ENCODE assay signal across 8 cellular contexts in the genomic region with DNA sequence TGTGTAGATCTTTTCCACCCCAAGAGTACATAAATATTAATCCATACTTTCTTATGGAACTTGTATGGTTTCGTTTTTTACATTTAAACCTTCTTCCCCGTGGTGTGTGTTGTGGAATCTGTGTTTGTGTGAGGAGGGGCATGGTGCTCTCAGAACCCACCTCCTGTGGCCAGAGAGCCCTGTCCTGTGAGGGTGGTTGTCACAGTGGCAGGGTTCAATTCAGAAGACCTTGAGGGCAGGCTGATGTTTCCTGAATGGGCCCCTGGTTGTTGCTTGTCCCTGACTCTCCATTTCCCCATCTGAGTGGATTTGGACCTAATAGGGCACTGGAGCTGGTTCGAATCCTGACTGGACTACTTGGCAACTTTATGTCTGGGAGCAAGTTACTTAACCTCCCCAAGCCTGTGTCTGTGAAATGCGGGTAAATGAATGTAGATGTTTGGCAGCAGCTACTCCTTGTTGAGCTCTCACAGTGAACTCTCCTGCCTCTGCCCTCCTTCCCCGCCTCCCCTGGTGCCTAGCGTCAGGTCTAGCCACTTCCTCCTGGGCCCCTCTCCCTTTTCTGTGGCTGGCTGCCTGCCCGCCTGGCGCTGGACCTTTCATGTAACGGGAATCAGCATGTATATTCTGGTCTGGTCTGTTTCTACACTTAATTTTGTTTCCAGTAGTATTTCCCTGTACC. TPM values are rescaled to one million over a fixed set of nuclear protein-coding genes. Genes with fewer than 3 reads are reported as not detected.
DNase-seq lines count a peak whose midpoint lies in the region; ATAC-seq and TF ChIP-seq lines count a peak whose summit lies in the region.

No MANE protein-coding gene starts in this region.

- peaks cover 0 to 3% of the 10 kb centered on the region in 2 donors for H3K36me3 ChIP-seq in esophagus (ENCODE audit: control insufficient read depth in 2 of 2, insufficient read depth in 2 of 2, low read length in 1 of 2)

- DNase-seq in Calu3 (peak; percentile 73), neural crest cell (ENCODE audit: low read depth, low spot score) (no peak), GM10248 (ENCODE audit: extremely low spot score) (no peak)
- DNase-seq in activated CD4-positive, alpha-beta T cell treated with anti-CD3 and anti-CD28 coated beads, Interleukin-2, amount 10 ng/mL, durations not matched to agents 24 days and 14 days: peak; percentile 85

- H3K9me3 ChIP-seq in esophagus (ENCODE audit: control insufficient read depth in 2 of 2, insufficient read depth in 1 of 2, low read depth in 1 of 2, low read length in 1 of 2): no peaks in the 10 kb centered on the region

- no peak for ATAC-seq in HG02981 (IDR thresholded peaks at IDR 0.05; ENCODE audit: unreplicated experiment)
- no peak for ATAC-seq in GM19455 (IDR thresholded peaks at IDR 0.05; ENCODE audit: unreplicated experiment)

- peak overlapping the region in 1 of 2 donors; percentile 41 for H3K4me3 ChIP-seq in esophagus (ENCODE audit: low read depth in 1 of 2, low read length in 2 of 2)

- intact Hi-C loops in Calu3 (cut with micrococcal nuclease; ENCODE audit: unreplicated experiment): loop anchor here (2.0 kb wide), 1 partner anchor 75 kb away; no protein-coding TSS in a partner anchor
- intact Hi-C loops in activated CD4-positive, alpha-beta T cell treated with anti-CD3 and anti-CD28 coated beads, Interleukin-2, amount 10 ng/mL, durations not matched to agents 24 days and 14 days (cut with micrococcal nuclease): loop anchor here (1.0 to 5.0 kb wide), 3 partner anchors 37 to 48 kb away; a partner anchor contains a TSS

- TF ChIP-seq CTCF in Calu3 (IDR thresholded peaks at IDR 0.05; ENCODE audit: unreplicated experiment) (no peak), neural crest cell (conservative IDR thresholded peaks at IDR 0.05) (no peak), GM10248 (IDR thresholded peaks at IDR 0.05; ENCODE audit: control extremely low read depth, extremely low read depth, low read depth, missing control alignments) (no peak)

- BruUV-seq in Calu3 (replicated peaks; lab: Mats Ljungman, UMichigan): no TSS peak

- H3K4me1 ChIP-seq in esophagus (ENCODE audit: control insufficient read depth in 2 of 2, insufficient read depth in 2 of 2, low read length in 1 of 2): peaks cover 2 to 4% of the 10 kb centered on the region in 2 donors

- H3K27me3 ChIP-seq in esophagus (ENCODE audit: control insufficient read depth in 1 of 2, insufficient read depth in 2 of 2, low read length in 2 of 2): no peaks in the 10 kb centered on the region

- H3K9me3 Mint-ChIP-seq in Calu3 (ENCODE audit: low read depth, unreplicated experiment): no peaks in the 10 kb centered on the region
- H3K9me3 Mint-ChIP-seq in IgD-negative memory B cell: no peaks in the 10 kb centered on the region
- no peaks in the 10 kb centered on the region for H3K9me3 Mint-ChIP-seq in activated CD4-positive, alpha-beta T cell treated with anti-CD3 and anti-CD28 coated beads, Interleukin-2, amount 10 ng/mL, durations not matched to agents 24 days and 14 days
- H3K9me3 Mint-ChIP-seq in neural crest cell: no peaks in the 10 kb centered on the region

- H3K27ac Mint-ChIP-seq in Calu3 (ENCODE audit: unreplicated experiment) (peak overlapping the region; percentile 99), IgD-negative memory B cell (peak overlapping the region; percentile 86 to 96 (median 94)), neural crest cell (ENCODE audit: unreplicated experiment) (no peak overlapping the region)
- H3K27ac Mint-ChIP-seq in activated CD4-positive, alpha-beta T cell treated with anti-CD3 and anti-CD28 coated beads, Interleukin-2, amount 10 ng/mL, durations not matched to agents 24 days and 14 days: peak overlapping the region; percentile 100

- H3K4me3 Mint-ChIP-seq in Calu3 (ENCODE audit: low read depth, unreplicated experiment) (peak overlapping the region; percentile 90), IgD-negative memory B cell (peak overlapping the region; percentile 66 to 98 (median 83)), neural crest cell (peak overlapping the region; percentile 14)
- peak overlapping the region; percentile 100 for H3K4me3 Mint-ChIP-seq in activated CD4-positive, alpha-beta T cell treated with anti-CD3 and anti-CD28 coated beads, Interleukin-2, amount 10 ng/mL, durations not matched to agents 24 days and 14 days

- CTCF ChIA-PET in Calu3 (lab: Charles Lee): interaction anchor here (0.7 to 1.4 kb wide), 2 partner anchors 14 to 42 kb away, joined by 4 to 10 read pairs; no protein-coding TSS in a partner anchor
- CTCF ChIA-PET in GM10248 (lab: Yijun Ruan, JAX): interaction anchor here (1.1 to 1.6 kb wide), 4 partner anchors 14 to 82 kb away, joined by 3 to 8 read pairs (median 4); no protein-coding TSS in a partner anchor

- no peaks in the 10 kb centered on the region for H3K27me3 Mint-ChIP-seq in Calu3 (ENCODE audit: unreplicated experiment)
- peaks cover 3% of the 10 kb centered on the region for H3K27me3 Mint-ChIP-seq in IgD-negative memory B cell
- H3K27me3 Mint-ChIP-seq in activated CD4-positive, alpha-beta T cell treated with anti-CD3 and anti-CD28 coated beads, Interleukin-2, amount 10 ng/mL, durations not matched to agents 24 days and 14 days: no peaks in the 10 kb centered on the region
- no peaks in the 10 kb centered on the region for H3K27me3 Mint-ChIP-seq in neural crest cell (ENCODE audit: low read depth)

- peaks cover 69% of the 10 kb centered on the region for H3K4me1 Mint-ChIP-seq in Calu3 (ENCODE audit: low read depth, unreplicated experiment)
- peaks cover 53 to 75% (median 64%) of the 10 kb centered on the region in 3 donors for H3K4me1 Mint-ChIP-seq in IgD-negative memory B cell
- H3K4me1 Mint-ChIP-seq in activated CD4-positive, alpha-beta T cell treated with anti-CD3 and anti-CD28 coated beads, Interleukin-2, amount 10 ng/mL, durations not matched to agents 24 days and 14 days: peaks cover 81% of the 10 kb centered on the region
- H3K4me1 Mint-ChIP-seq in neural crest cell: peaks cover 54% of the 10 kb centered on the region

- 5 to 10% methylated on average over 9 of the region's 9 CpGs for WGBS in esophagus, 2 donors

- POLR2A ChIA-PET in GM10248 (lab: Yijun Ruan, JAX): interaction anchor here (0.6 to 1.6 kb wide), 7 partner anchors 11 to 81 kb away, joined by 3 to 7 read pairs (median 3); a partner anchor contains a TSS

- H3K27ac ChIP-seq in esophagus (ENCODE audit: low read depth in 2 of 2, low read length in 1 of 2): peak overlapping the region; percentile 84 to 90

- H3K36me3 Mint-ChIP-seq in Calu3 (ENCODE audit: insufficient read depth, unreplicated experiment) (peaks cover 97% of the 10 kb centered on the region), IgD-negative memory B cell (peaks cover 6% of the 10 kb centered on the region), neural crest cell (ENCODE audit: low read depth) (no peaks in the 10 kb centered on the region)
- peaks cover 60% of the 10 kb centered on the region for H3K36me3 Mint-ChIP-seq in activated CD4-positive, alpha-beta T cell treated with anti-CD3 and anti-CD28 coated beads, Interleukin-2, amount 10 ng/mL, durations not matched to agents 24 days and 14 days (ENCODE audit: low read depth)

RNA-seq across cellular contexts. Expression of a gene that starts 7.3 kb away (rescaled TPM):
- total RNA-seq in Calu3 (2022) (605 and 821 TPM in 2 replicates), neural crest cell (29.8 and 37.2 TPM in 2 replicates)
- polyA plus RNA-seq in IgD-negative memory B cell (1.2 TPM), esophagus (1,000 to 10,000 TPM in 1 of 2 donors, 100 to 1,000 TPM in 1; 536 to 1,203 TPM)
- total RNA-seq in activated CD4-positive, alpha-beta T cell treated with anti-CD3 and anti-CD28 coated beads, Interleukin-2, amount 10 ng/mL, durations not matched to agents 24 days and 14 days: 410 and 411 TPM in 2 replicates

RNA-seq across cellular contexts. Expression of a gene that starts 43.4 kb away (rescaled TPM):
- total RNA-seq in Calu3 (2022) (40.2 and 51.9 TPM in 2 replicates), neural crest cell (25.6 and 29.0 TPM in 2 replicates)
- polyA plus RNA-seq in IgD-negative memory B cell (54.2 TPM), esophagus (10 to 100 TPM; 25.2 to 27.8 TPM)
- 46.7 and 46.8 TPM in 2 replicates for total RNA-seq in activated CD4-positive, alpha-beta T cell treated with anti-CD3 and anti-CD28 coated beads, Interleukin-2, amount 10 ng/mL, durations not matched to agents 24 days and 14 days

RNA-seq across cellular contexts. Expression of a gene that starts 47.4 kb away (rescaled TPM):
- 2.9 and 4.0 TPM in 2 replicates for total RNA-seq in Calu3 (2022)
- 17.8 TPM for polyA plus RNA-seq in IgD-negative memory B cell
- total RNA-seq in activated CD4-positive, alpha-beta T cell treated with anti-CD3 and anti-CD28 coated beads, Interleukin-2, amount 10 ng/mL, durations not matched to agents 24 days and 14 days: 15.5 and 16.8 TPM in 2 replicates
- polyA plus RNA-seq in esophagus: 1 to 10 TPM; 2.4 to 6.0 TPM
- total RNA-seq in neural crest cell: 1.5 and 1.8 TPM in 2 replicates

Comparison
In these comparisons a context has a peak if more than half of its experiments do, and no peak if none do; other contexts are left out.
1. DNase-seq: peak in Calu3 (single experiment) and activated CD4-positive, alpha-beta T cell treated with anti-CD3 and anti-CD28 coated beads, Interleukin-2, amount 10 ng/mL, durations not matched to agents 24 days and 14 days (single experiment); none in neural crest cell (single experiment) and GM10248 (single experiment).
2. H3K4me3 Mint-ChIP-seq: peak in every context shown above with its lines; median percentile 100 in activated CD4-positive, alpha-beta T cell treated with anti-CD3 and anti-CD28 coated beads, Interleukin-2, amount 10 ng/mL, durations not matched to agents 24 days and 14 days; 90 in Calu3; 83 in IgD-negative memory B cell; 14 in neural crest cell.
3. RNA of a gene that starts 7.3 kb away (total RNA-seq): 605 to 821 TPM in Calu3 and 410 to 411 TPM in activated CD4-positive, alpha-beta T cell treated with anti-CD3 and anti-CD28 coated beads, Interleukin-2, amount 10 ng/mL, durations not matched to agents 24 days and 14 days; 29.8 to 37.2 TPM in neural crest cell; every median in the first group is over 10 times any median in the second.